In the genomic region with DNA sequence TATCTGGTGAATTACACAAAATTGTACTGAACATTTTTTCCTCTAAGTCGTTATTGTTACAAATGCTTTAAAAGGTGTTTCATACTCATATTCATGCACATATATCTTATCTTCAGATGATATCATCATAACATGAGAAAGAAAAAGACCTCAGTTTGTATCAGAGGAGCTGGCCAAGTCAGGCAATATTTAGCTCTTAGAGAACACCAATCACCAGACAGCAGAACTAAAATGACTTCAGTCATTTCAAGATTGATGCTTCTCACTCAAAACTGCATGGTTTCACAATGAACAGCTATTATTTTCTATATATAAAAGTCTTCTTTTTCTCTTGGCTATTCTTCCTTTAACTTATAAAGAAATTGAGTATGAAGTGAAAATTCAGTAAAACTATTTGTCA, we compare ENCODE assay signal across 26 cellular contexts. TPM values are rescaled to one million over a fixed set of nuclear protein-coding genes. Genes with fewer than 3 reads are reported as not detected.
"Had no signal": no experiment of that assay in that cellular context is flagged by ENCODE, and none has a peak within 500 bp of the region (broad histone marks: within the 10 kb centered on the region; RNA-seq: fewer than 3 reads in every experiment).

No MANE protein-coding gene starts in this region.

- H3K4me3 Mint-ChIP-seq: activated naive CD8-positive, alpha-beta T cell treated with anti-CD3 and anti-CD28 coated beads for 36 hours; effector memory CD8-positive, alpha-beta T cell; naive thymus-derived CD4-positive, alpha-beta T cell; neural crest cell; T-helper 2 cell treated with Interferon-gamma antibody and Interleukin-4, amounts not matched to agents 5 μg/mL and 100 μg/mL, for 36 hours had no signal

- ATAC-seq: effector memory CD8-positive, alpha-beta T cell; esophagus mucosa; naive thymus-derived CD4-positive, alpha-beta T cell; upper lobe of right lung had no signal

- H3K9me3 Mint-ChIP-seq: activated naive CD8-positive, alpha-beta T cell treated with anti-CD3 and anti-CD28 coated beads for 36 hours; activated T-helper 2 cell treated with anti-CD3 and anti-CD28 coated beads, Interferon-gamma antibody, Interleukin-2, Interleukin-4, amounts not matched to agents 10 μg/mL and 5 μg/mL and 100 μg/mL, durations not matched to agents 14 hours and 24 hours and 36 hours; effector memory CD8-positive, alpha-beta T cell; naive thymus-derived CD4-positive, alpha-beta T cell; T-helper 2 cell treated with Interferon-gamma antibody and Interleukin-4, amounts not matched to agents 5 μg/mL and 100 μg/mL, for 36 hours had no signal

- H3K4me1 Mint-ChIP-seq: activated naive CD8-positive, alpha-beta T cell treated with anti-CD3 and anti-CD28 coated beads for 36 hours; naive thymus-derived CD4-positive, alpha-beta T cell had no signal

- H3K27ac Mint-ChIP-seq: activated naive CD8-positive, alpha-beta T cell treated with anti-CD3 and anti-CD28 coated beads for 36 hours; activated T-helper 2 cell treated with anti-CD3 and anti-CD28 coated beads, Interferon-gamma antibody, Interleukin-2, Interleukin-4, amounts not matched to agents 10 μg/mL and 5 μg/mL and 100 μg/mL, durations not matched to agents 14 hours and 24 hours and 36 hours; effector memory CD8-positive, alpha-beta T cell; naive thymus-derived CD4-positive, alpha-beta T cell; T-helper 2 cell treated with Interferon-gamma antibody and Interleukin-4, amounts not matched to agents 5 μg/mL and 100 μg/mL, for 36 hours had no signal

- DNase-seq: activated naive CD4-positive, alpha-beta T cell treated with Interleukin-2 at 50 U/mL for 16 hours; activated naive CD8-positive, alpha-beta T cell treated with anti-CD3 and anti-CD28 coated beads for 36 hours; activated T-cell treated with anti-CD3 and anti-CD28 coated beads, Interleukin-2, amount 50 U/mL, for 1 hour; amygdala; colonic mucosa; dorsolateral prefrontal cortex; effector memory CD8-positive, alpha-beta T cell; glutamatergic neuron; hippocampal formation; kidney glomerular epithelial cell; left ventricle myocardium inferior; naive thymus-derived CD4-positive, alpha-beta T cell; occipital lobe; posterior cingulate gyrus; sigmoid colon; stimulated activated CD4-positive, alpha-beta T cell treated with anti-CD3 and anti-CD28 coated beads, Interleukin-15, amount 100 ng/mL, for 24 hours; stimulated activated naive CD4-positive, alpha-beta T cell; testis; upper lobe of right lung; WERI-Rb-1 had no signal

- H3K36me3 Mint-ChIP-seq: activated naive CD8-positive, alpha-beta T cell treated with anti-CD3 and anti-CD28 coated beads for 36 hours; naive thymus-derived CD4-positive, alpha-beta T cell had no signal

RNA-seq across cellular contexts. Expression of a gene that starts 44.6 kb away (rescaled TPM):
- total RNA-seq: activated naive CD8-positive, alpha-beta T cell treated with anti-CD3 and anti-CD28 coated beads for 36 hours; activated T-helper 2 cell treated with anti-CD3 and anti-CD28 coated beads, Interferon-gamma antibody, Interleukin-2, Interleukin-4, amounts not matched to agents 10 μg/mL and 5 μg/mL and 100 μg/mL, durations not matched to agents 14 hours and 24 hours and 36 hours; colonic mucosa; endothelial cell of umbilical vein; left ventricle myocardium inferior; lung microvascular endothelial cell; naive thymus-derived CD4-positive, alpha-beta T cell; sigmoid colon; upper lobe of right lung had no signal
